In genomic region chr3:49023775-49024174, GRCh38 we compare ENCODE assay signal across 11 cellular contexts. TPM values are rescaled to one million over a fixed set of nuclear protein-coding genes. Genes with fewer than 3 reads are reported as not detected.
DNase-seq lines count a peak whose midpoint lies in the region; ATAC-seq and TF ChIP-seq lines count a peak whose summit lies in the region.
"Had no signal": no experiment of that assay in that cellular context is flagged by ENCODE, and none has a peak within 500 bp of the region (broad histone marks: within the 10 kb centered on the region; RNA-seq: fewer than 3 reads in every experiment).

No MANE protein-coding gene starts in this region.

- POLR2A ChIA-PET in CD4-positive, alpha-beta memory T cell (lab: Charles Lee; ENCODE audit: partially characterized antibody): interaction anchor here (1.1 to 17.6 kb wide), 4 partner anchors 13 to 97 kb away, joined by 3 to 629 read pairs (median 236); partner anchors contain the start of genes DALRD3, P4HTM, QRICH1 and USP19

- no peaks in the 10 kb centered on the region for H3K9me3 ChIP-seq in CD4-positive, alpha-beta memory T cell (ENCODE audit: control insufficient read depth in 1 of 2, low read length in 2 of 2)

- peaks cover 21 to 45% of the 10 kb centered on the region in 2 donors for H3K36me3 Mint-ChIP-seq in CD4-positive, alpha-beta memory T cell
- H3K36me3 Mint-ChIP-seq in HFFc6 (ENCODE audit: low read depth): peaks cover 58% of the 10 kb centered on the region
- peaks cover 73% of the 10 kb centered on the region for H3K36me3 Mint-ChIP-seq in activated T-helper 17 cell treated with anti-CD3 and anti-CD28 coated beads, Interleukin-2, amount 50 U/mL, for 72 hours (ENCODE audit: low read depth)
- H3K36me3 Mint-ChIP-seq in natural killer cell: no peaks in the 10 kb centered on the region

- H3K27me3 ChIP-seq in CD4-positive, alpha-beta memory T cell (ENCODE audit: insufficient read depth, low read length): no peaks in the 10 kb centered on the region

- H3K27ac ChIP-seq in CD4-positive, alpha-beta memory T cell (ENCODE audit: low read depth, low read length): peak overlapping the region; percentile 97
- H3K27ac ChIP-seq: SK-N-MC had no signal

- H3K27me3 Mint-ChIP-seq in CD4-positive, alpha-beta memory T cell: no peaks in the 10 kb centered on the region
- H3K27me3 Mint-ChIP-seq in HFFc6 (ENCODE audit: insufficient read depth): peaks cover 10% of the 10 kb centered on the region
- no peaks in the 10 kb centered on the region for H3K27me3 Mint-ChIP-seq in activated T-helper 17 cell treated with anti-CD3 and anti-CD28 coated beads, Interleukin-2, amount 50 U/mL, for 72 hours
- no peaks in the 10 kb centered on the region for H3K27me3 Mint-ChIP-seq in natural killer cell (ENCODE audit: low read depth in 2 of 2)

- peaks cover 23 to 79% (median 41%) of the 10 kb centered on the region in 4 donors for H3K4me1 Mint-ChIP-seq in CD4-positive, alpha-beta memory T cell
- H3K4me1 Mint-ChIP-seq in HFFc6 (ENCODE audit: low read depth) (peaks cover 64% of the 10 kb centered on the region), natural killer cell (peaks cover 27 to 48% of the 10 kb centered on the region in 2 donors)
- H3K4me1 Mint-ChIP-seq in activated T-helper 17 cell treated with anti-CD3 and anti-CD28 coated beads, Interleukin-2, amount 50 U/mL, for 72 hours: peaks cover 32% of the 10 kb centered on the region

- no peak for DNase-seq in CD4-positive, alpha-beta memory T cell
- DNase-seq in HFFc6 (no peak), natural killer cell (no peak), NCI-H1105 treated with DMSO at 0.1 percent for 48 hours (lab: John Stamatoyannopoulos, UW) (no peak), NOMO-1 treated with DMSO at 0.1 percent for 48 hours (lab: John Stamatoyannopoulos, UW; ENCODE audit: unreplicated experiment) (no peak), activated gamma-delta T cell treated with Interleukin-2 at 50 U/mL for 16 hours (no peak)
- DNase-seq: activated CD4-positive, alpha-beta T cell treated with anti-CD3 and anti-CD28 coated beads, Interleukin-2, amount 50 U/mL, for 1 hour; occipital lobe had no signal

- peak overlapping the region in 6 of 7 donors; percentile 71 to 98 (median 94) for H3K27ac Mint-ChIP-seq in CD4-positive, alpha-beta memory T cell
- H3K27ac Mint-ChIP-seq in HFFc6 (peak overlapping the region; percentile 95), natural killer cell (peak overlapping the region in 1 of 2 donors; percentile 95)
- H3K27ac Mint-ChIP-seq in activated T-helper 17 cell treated with anti-CD3 and anti-CD28 coated beads, Interleukin-2, amount 50 U/mL, for 72 hours: no peak overlapping the region

- H3K4me1 ChIP-seq in CD4-positive, alpha-beta memory T cell (ENCODE audit: insufficient read depth, low read length): peaks cover 47% of the 10 kb centered on the region

- intact Hi-C loops in CD4-positive, alpha-beta memory T cell (cut with micrococcal nuclease): loop anchor here (5.0 to 10.0 kb wide), 2 partner anchors 126 to 321 kb away; partner anchors contain the start of genes SLC25A20 and USP4
- intact Hi-C loops in natural killer cell (cut with micrococcal nuclease): loop anchor here (5.0 kb wide), 1 partner anchor 36 kb away; no protein-coding TSS in a partner anchor

- CTCF ChIA-PET in CD4-positive, alpha-beta memory T cell (lab: Charles Lee; ENCODE audit: partially characterized antibody): interaction anchor here (11.0 to 15.4 kb wide), 2 partner anchors 14 to 35 kb away, joined by 173 to 216 read pairs; partner anchors contain the start of genes P4HTM and WDR6

- no peak for ATAC-seq in activated T-helper 17 cell treated with anti-CD3 and anti-CD28 coated beads, Interleukin-2, amount 50 U/mL, for 72 hours (replicated peaks)
- ATAC-seq in natural killer cell: no peak

- H3K4me3 Mint-ChIP-seq in CD4-positive, alpha-beta memory T cell: peak overlapping the region; percentile 54 to 96 (median 68)
- H3K4me3 Mint-ChIP-seq in HFFc6: peak overlapping the region; percentile 94
- peak overlapping the region; percentile 90 for H3K4me3 Mint-ChIP-seq in activated T-helper 17 cell treated with anti-CD3 and anti-CD28 coated beads, Interleukin-2, amount 50 U/mL, for 72 hours
- H3K4me3 Mint-ChIP-seq in natural killer cell: peak overlapping the region; percentile 84

- H3K36me3 ChIP-seq in CD4-positive, alpha-beta memory T cell (ENCODE audit: insufficient read depth, low read length): peaks cover 38% of the 10 kb centered on the region

- H3K4me3 ChIP-seq in CD4-positive, alpha-beta memory T cell (ENCODE audit: low read length in 2 of 2): no peak overlapping the region
- H3K4me3 ChIP-seq: lung had no signal

- no peak for TF ChIP-seq CTCF in HFFc6 (IDR thresholded peaks at IDR 0.05)
- no peak for TF ChIP-seq CTCF in natural killer cell (IDR thresholded peaks at IDR 0.05)

- no peaks in the 10 kb centered on the region for H3K9me3 Mint-ChIP-seq in CD4-positive, alpha-beta memory T cell
- H3K9me3 Mint-ChIP-seq in HFFc6 (no peaks in the 10 kb centered on the region), natural killer cell (no peaks in the 10 kb centered on the region)
- H3K9me3 Mint-ChIP-seq in activated T-helper 17 cell treated with anti-CD3 and anti-CD28 coated beads, Interleukin-2, amount 50 U/mL, for 72 hours: no peaks in the 10 kb centered on the region

RNA-seq across cellular contexts. Expression of gene NDUFAF3, which starts 1.9 kb away (rescaled TPM):
- 10 to 100 TPM; 77.9 to 85.7 TPM for total RNA-seq in CD4-positive, alpha-beta memory T cell
- 100 to 1,000 TPM; 145 to 169 TPM for polyA plus RNA-seq in CD4-positive, alpha-beta memory T cell
- total RNA-seq in HFFc6 (2021; fragmentation: NEBNext Ultra II Directional; extraction: Animal tissue kit (Norgen Biotek cat#: 25700)): 100 to 1,000 TPM; 129 to 164 (median 153) TPM
- 10 to 100 TPM; 40.6 to 56.7 TPM for total RNA-seq in activated T-helper 17 cell treated with anti-CD3 and anti-CD28 coated beads, Interleukin-2, amount 50 U/mL, for 72 hours
- 10 to 100 TPM; 51.0 to 72.9 (median 66.1) TPM for total RNA-seq in natural killer cell

RNA-seq across cellular contexts. Expression of gene DALRD3, which starts 5.4 kb away (rescaled TPM):
- 10 to 100 TPM; 31.2 to 32.8 TPM for total RNA-seq in CD4-positive, alpha-beta memory T cell
- 10 to 100 TPM; 32.2 to 41.3 TPM for polyA plus RNA-seq in CD4-positive, alpha-beta memory T cell
- total RNA-seq in HFFc6 (2021; fragmentation: NEBNext Ultra II Directional; extraction: Animal tissue kit (Norgen Biotek cat#: 25700)): 10 to 100 TPM; 25.3 to 33.9 (median 29.5) TPM
- 10 to 100 TPM; 20.9 to 21.2 TPM for total RNA-seq in activated T-helper 17 cell treated with anti-CD3 and anti-CD28 coated beads, Interleukin-2, amount 50 U/mL, for 72 hours
- 10 to 100 TPM; 16.8 to 20.1 (median 18.0) TPM for total RNA-seq in natural killer cell

RNA-seq across cellular contexts. Expression of gene IMPDH2, which starts 5.4 kb away (rescaled TPM):
- 10 to 100 TPM; 87.5 to 89.6 TPM for total RNA-seq in CD4-positive, alpha-beta memory T cell
- polyA plus RNA-seq in CD4-positive, alpha-beta memory T cell: 10 to 100 TPM; 82.9 to 87.5 TPM
- 100 to 1,000 TPM; 195 to 228 (median 202) TPM for total RNA-seq in HFFc6 (2021; fragmentation: NEBNext Ultra II Directional; extraction: Animal tissue kit (Norgen Biotek cat#: 25700))
- total RNA-seq in activated T-helper 17 cell treated with anti-CD3 and anti-CD28 coated beads, Interleukin-2, amount 50 U/mL, for 72 hours: 100 to 1,000 TPM; 460 to 479 TPM
- total RNA-seq in natural killer cell: 10 to 100 TPM; 45.6 to 85.7 (median 50.0) TPM

RNA-seq across cellular contexts. Expression of gene WDR6, which starts 16.6 kb away (rescaled TPM):
- 100 to 1,000 TPM; 287 to 295 TPM for total RNA-seq in CD4-positive, alpha-beta memory T cell
- 100 to 1,000 TPM; 105 to 143 TPM for polyA plus RNA-seq in CD4-positive, alpha-beta memory T cell
- 100 to 1,000 TPM; 107 to 123 (median 115) TPM for total RNA-seq in HFFc6 (2021; fragmentation: NEBNext Ultra II Directional; extraction: Animal tissue kit (Norgen Biotek cat#: 25700))
- 100 to 1,000 TPM; 154 to 208 TPM for total RNA-seq in activated T-helper 17 cell treated with anti-CD3 and anti-CD28 coated beads, Interleukin-2, amount 50 U/mL, for 72 hours
- total RNA-seq in natural killer cell: 100 to 1,000 TPM; 113 to 167 (median 129) TPM

RNA-seq across cellular contexts. Expression of gene P4HTM, which starts 33.7 kb away (rescaled TPM):
- 10 to 100 TPM; 79.3 to 87.3 TPM for total RNA-seq in CD4-positive, alpha-beta memory T cell
- 10 to 100 TPM; 29.7 to 32.8 TPM for polyA plus RNA-seq in CD4-positive, alpha-beta memory T cell
- total RNA-seq in HFFc6 (2021; fragmentation: NEBNext Ultra II Directional; extraction: Animal tissue kit (Norgen Biotek cat#: 25700)): 10 to 100 TPM; 29.1 to 41.4 (median 31.6) TPM
- total RNA-seq in activated T-helper 17 cell treated with anti-CD3 and anti-CD28 coated beads, Interleukin-2, amount 50 U/mL, for 72 hours: 10 to 100 TPM; 32.2 to 44.9 TPM
- total RNA-seq in natural killer cell: 10 to 100 TPM; 28.8 to 31.3 (median 30.6) TPM
